In the genomic region with DNA sequence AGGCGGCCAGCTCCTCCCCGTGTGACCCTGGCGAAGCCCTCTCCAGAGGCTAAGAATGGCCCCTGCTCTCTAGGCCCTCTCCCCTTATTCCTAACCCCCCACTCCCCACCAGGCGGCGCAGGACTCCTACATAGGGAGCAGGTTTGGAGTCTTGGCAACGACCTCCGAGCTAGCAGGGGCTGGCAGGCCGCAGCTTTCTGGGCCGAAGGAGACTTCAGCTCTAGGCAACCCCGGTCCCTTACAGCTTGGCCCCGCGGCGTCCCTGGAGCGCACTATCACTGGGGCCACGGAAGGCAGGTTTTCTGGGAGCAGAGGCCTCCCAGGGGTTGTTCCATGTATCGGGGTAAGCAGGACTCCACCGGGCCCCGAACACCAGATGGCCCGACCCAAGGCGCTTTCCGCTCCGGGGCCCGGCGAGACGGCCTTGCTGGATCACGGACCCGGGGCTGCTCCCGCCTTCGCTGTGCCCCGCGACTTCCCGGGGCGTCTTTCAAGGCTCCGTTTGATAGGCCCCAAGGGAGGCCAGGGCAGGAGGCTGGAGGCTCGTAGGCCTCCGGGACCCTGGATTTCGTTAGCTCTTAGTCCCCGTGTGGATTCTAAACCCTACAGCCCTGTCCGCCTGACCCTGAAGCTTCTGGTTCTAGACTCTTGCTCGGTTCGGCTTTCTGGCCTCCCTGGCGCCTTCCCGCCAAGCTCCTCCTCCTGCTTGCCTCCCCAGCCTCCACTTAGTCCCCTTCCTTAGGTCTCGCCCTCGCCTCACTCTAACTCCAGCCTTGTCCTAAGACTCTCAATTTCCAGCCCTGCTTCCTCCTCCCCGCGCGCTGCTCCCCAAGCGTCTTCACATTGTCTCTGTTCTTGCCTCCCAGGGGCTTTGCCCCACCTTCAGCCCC, we compare ENCODE assay signal across 8 cellular contexts. TPM values are rescaled to one million over a fixed set of nuclear protein-coding genes. Genes with fewer than 3 reads are reported as not detected.
DNase-seq lines count a peak whose midpoint lies in the region; ATAC-seq and TF ChIP-seq lines count a peak whose summit lies in the region.

No MANE protein-coding gene starts in this region.

- intact Hi-C loops in Panc1 (cut with micrococcal nuclease; ENCODE audit: unreplicated experiment), result no loop called here
- intact Hi-C loops in naive thymus-derived CD4-positive, alpha-beta T cell (cut with micrococcal nuclease), result loop anchor here (1.0 to 5.0 kb wide), 2 partner anchors 25 to 1966 kb away; no protein-coding TSS in a partner anchor

- TF ChIP-seq CTCF in Panc1 (IDR thresholded peaks at IDR 0.05) (peak; percentile 72), cardiac fibroblast (IDR thresholded peaks at IDR 0.05; ENCODE audit: low read depth, low read length) (peak; percentile 53)

- H3K27ac Mint-ChIP-seq in naive thymus-derived CD4-positive, alpha-beta T cell, result peak overlapping the region in 6 of 9 donors; percentile 37 to 81 (median 66)

- no peak overlapping the region for H3K27ac ChIP-seq in Panc1 (ENCODE audit: low read length)
- H3K27ac ChIP-seq in naive thymus-derived CD4-positive, alpha-beta T cell (ENCODE audit: low read depth, low read length), result no peak overlapping the region

- CTCF ChIA-PET in Panc1 (lab: Charles Lee), result interaction anchor here (0.6 to 1.3 kb wide), 5 partner anchors 22 to 167 kb away, joined by 4 to 6 read pairs (median 5); no protein-coding TSS in a partner anchor
- CTCF ChIA-PET in naive thymus-derived CD4-positive, alpha-beta T cell (lab: Charles Lee), result interaction anchor here (1.0 to 1.9 kb wide), 2 partner anchors 13 to 167 kb away, joined by 5 to 8 read pairs; no protein-coding TSS in a partner anchor

- in situ Hi-C loops in Panc1 (cut with HindIII; ENCODE audit: low pct_unique_long_range_greater_than_20kb, low sequenced_read_pairs), result no loop called here

- H3K36me3 Mint-ChIP-seq in naive thymus-derived CD4-positive, alpha-beta T cell, result peaks cover 0 to 16% (median 0%) of the 10 kb centered on the region in 5 donors

- ATAC-seq in Panc1, result peak; percentile 71
- ATAC-seq in naive thymus-derived CD4-positive, alpha-beta T cell, result peak; percentile 18
- ATAC-seq in GM18861 (IDR thresholded peaks at IDR 0.05; ENCODE audit: unreplicated experiment), result no peak
- ATAC-seq in GM18505 (IDR thresholded peaks at IDR 0.05; ENCODE audit: unreplicated experiment), result no peak
- ATAC-seq in HG02623 (IDR thresholded peaks at IDR 0.05; ENCODE audit: unreplicated experiment), result no peak

- BruUV-seq in Panc1 (replicated peaks; lab: Mats Ljungman, UMichigan), result no TSS peak

- H3K27me3 ChIP-seq in Panc1 (ENCODE audit: control insufficient read depth, insufficient read depth, low read length), result peaks cover 31% of the 10 kb centered on the region
- peaks cover 44 to 46% of the 10 kb centered on the region in 2 donors for H3K27me3 ChIP-seq in naive thymus-derived CD4-positive, alpha-beta T cell (ENCODE audit: control insufficient read depth in 2 of 2, insufficient read depth in 2 of 2, low read length in 2 of 2)

- H3K9me3 Mint-ChIP-seq in naive thymus-derived CD4-positive, alpha-beta T cell, result peaks cover 0 to 17% (median 2%) of the 10 kb centered on the region in 11 donors

- peaks cover 5% of the 10 kb centered on the region; the same call in 1 of the 2 replicates for H3K4me1 ChIP-seq in Panc1 (ENCODE audit: control insufficient read depth, insufficient read depth, low read length)
- peaks cover 24 to 47% of the 10 kb centered on the region in 2 donors for H3K4me1 ChIP-seq in naive thymus-derived CD4-positive, alpha-beta T cell (ENCODE audit: control insufficient read depth in 2 of 2, insufficient read depth in 2 of 2, low read length in 2 of 2)

- H3K27me3 Mint-ChIP-seq in naive thymus-derived CD4-positive, alpha-beta T cell, result peaks cover 81 to 96% (median 86%) of the 10 kb centered on the region in 5 donors

- peak; percentile 51 for DNase-seq in activated T-cell treated with anti-CD3 and anti-CD28 coated beads, Interleukin-2, amount 50 U/mL, for 1 hour
- no peak for DNase-seq in activated T-cell treated with anti-CD3 and anti-CD28 coated beads for 4 hours
- no peak for DNase-seq in Panc1 (ENCODE audit: low read depth, low spot score)
- peak in 1 of 2 donors; percentile 47 for DNase-seq in cardiac fibroblast (ENCODE audit: low read depth in 2 of 2)
- peak in 4 of 9 donors; percentile 16 to 42 (median 32) for DNase-seq in naive thymus-derived CD4-positive, alpha-beta T cell

- H3K9me3 ChIP-seq in Panc1 (ENCODE audit: control insufficient read depth, insufficient read depth, low read depth, low read length), result no peaks in the 10 kb centered on the region
- no peaks in the 10 kb centered on the region for H3K9me3 ChIP-seq in naive thymus-derived CD4-positive, alpha-beta T cell (ENCODE audit: control insufficient read depth in 2 of 3, low read length in 3 of 3)

- no peaks in the 10 kb centered on the region for H3K36me3 ChIP-seq in Panc1 (ENCODE audit: control insufficient read depth, insufficient read depth, low read length)
- no peaks in the 10 kb centered on the region for H3K36me3 ChIP-seq in naive thymus-derived CD4-positive, alpha-beta T cell (ENCODE audit: control insufficient read depth in 2 of 3, insufficient read depth in 3 of 3, low read length in 3 of 3)

- peak overlapping the region; percentile 4 to 75 (median 60) for H3K4me3 Mint-ChIP-seq in naive thymus-derived CD4-positive, alpha-beta T cell

- TF ChIP-seq POLR2A in GM18505 (IDR thresholded peaks at IDR 0.05; ENCODE audit: borderline replicate concordance, extremely low read depth, insufficient read depth, insufficient read length), result no peak

- POLR2A ChIA-PET in Panc1 (lab: Charles Lee), result no interaction called here
- POLR2A ChIA-PET in naive thymus-derived CD4-positive, alpha-beta T cell (lab: Charles Lee), result no interaction called here

- H3K4me1 Mint-ChIP-seq in naive thymus-derived CD4-positive, alpha-beta T cell, result peaks cover 54 to 67% (median 63%) of the 10 kb centered on the region in 7 donors

- H3K4me3 ChIP-seq in Panc1 (ENCODE audit: low read depth in 2 of 2, low read length in 2 of 2), result no peak overlapping the region
- H3K4me3 ChIP-seq in cardiac fibroblast (replicated peaks in 1 of 2; ENCODE audit: low read depth in 2 of 2, low read length in 2 of 2), result no peak overlapping the region
- no peak overlapping the region for H3K4me3 ChIP-seq in naive thymus-derived CD4-positive, alpha-beta T cell (ENCODE audit: low read length)

RNA-seq across cellular contexts. Expression of gene SLC32A1, which starts 1.9 kb away (rescaled TPM):
- total RNA-seq in Panc1 (2021; ENCODE audit: unreplicated experiment), result not detected
- polyA plus RNA-seq in Panc1 (2012; ENCODE audit: insufficient read length), result not detected
- under 1 TPM in 2 of 5 experiments, not detected in 3; 0.19 to 0.24 TPM for total RNA-seq in naive thymus-derived CD4-positive, alpha-beta T cell
- polyA plus RNA-seq in naive thymus-derived CD4-positive, alpha-beta T cell, result not detected

RNA-seq across cellular contexts. Expression of gene ACTR5, which starts 22.1 kb away (rescaled TPM):
- total RNA-seq in Panc1 (2021; ENCODE audit: unreplicated experiment), result 12.1 TPM
- 8.8 TPM for polyA plus RNA-seq in Panc1 (2012; ENCODE audit: insufficient read length)
- 10 to 100 TPM in 4 of 5 experiments, 1 to 10 TPM in 1; 8.9 to 20.8 (median 15.2) TPM for total RNA-seq in naive thymus-derived CD4-positive, alpha-beta T cell
- polyA plus RNA-seq in naive thymus-derived CD4-positive, alpha-beta T cell, result 10 to 100 TPM; 11.3 to 15.1 TPM

Comparison
In these comparisons a context has a peak if more than half of its experiments do, and no peak if none do; other contexts are left out.
1. ATAC-seq: peak in Panc1 (single experiment) and naive thymus-derived CD4-positive, alpha-beta T cell (single experiment); none in GM18861 (single experiment), GM18505 (single experiment) and HG02623 (single experiment).